In the genomic region with DNA sequence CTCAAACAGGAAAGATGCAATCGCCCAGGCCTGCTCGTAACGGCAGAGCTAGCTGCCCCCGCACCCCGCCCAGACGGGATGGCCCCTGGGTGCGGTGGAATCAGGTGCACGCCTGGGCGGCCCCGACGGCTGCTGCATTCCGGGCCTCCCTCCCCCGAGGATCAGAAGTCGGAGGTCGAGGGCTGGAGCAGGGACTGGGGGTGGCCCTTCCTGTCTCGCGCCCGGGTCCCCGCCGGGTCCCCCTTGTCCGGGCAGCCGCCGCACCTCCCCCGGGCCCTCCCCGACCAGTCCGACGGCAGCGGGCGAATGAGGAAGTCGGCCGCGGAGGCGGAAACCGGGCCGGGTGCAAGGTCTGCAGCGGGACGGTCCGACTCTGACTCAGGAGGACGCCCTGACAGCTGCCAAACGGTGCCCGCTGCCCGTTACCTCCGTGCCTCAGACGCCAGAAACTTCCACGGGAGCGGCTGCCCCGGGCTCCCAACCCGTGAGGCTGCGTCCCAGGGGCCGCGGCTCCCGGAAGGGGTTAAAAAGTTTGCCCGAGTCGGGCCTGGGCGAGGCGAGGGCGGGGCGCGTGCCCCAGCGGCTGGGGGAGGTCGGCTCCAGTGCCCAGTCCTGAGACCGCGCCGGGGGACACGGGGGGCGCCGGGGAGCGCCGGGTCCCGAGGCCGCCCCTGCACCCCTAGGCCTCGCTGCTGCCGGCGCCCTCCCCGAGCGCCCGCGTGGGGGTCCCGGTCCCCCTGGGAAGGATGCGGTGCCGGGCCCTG, we compare ENCODE assay signal across 8 cellular contexts. TPM values are rescaled to one million over a fixed set of nuclear protein-coding genes. Genes with fewer than 3 reads are reported as not detected.
DNase-seq lines count a peak whose midpoint lies in the region; ATAC-seq and TF ChIP-seq lines count a peak whose summit lies in the region.

No MANE protein-coding gene starts in this region.

- H3K4me1 ChIP-seq in heart left ventricle: peaks cover 5 to 71% (median 38%) of the 10 kb centered on the region in 12 donors

- H3K36me3 Mint-ChIP-seq in activated naive CD4-positive, alpha-beta T cell treated with anti-CD3 and anti-CD28 coated beads, Interleukin-2, amount 10 ng/mL, durations not matched to agents 7 days and 5 days: peaks cover 32% of the 10 kb centered on the region
- peaks cover 3% of the 10 kb centered on the region for H3K36me3 Mint-ChIP-seq in progenitor cell of endocrine pancreas (ENCODE audit: insufficient read depth)

- WGBS in heart left ventricle, 4 donors: 0 to 2% (median 1%) methylated on average over 15 to 81 of the region's 81 CpGs

- H3K27me3 ChIP-seq in MG63 (no peaks in the 10 kb centered on the region), heart left ventricle (no peaks in the 10 kb centered on the region)

- peak overlapping the region; percentile 94 for H3K27ac Mint-ChIP-seq in activated naive CD4-positive, alpha-beta T cell treated with anti-CD3 and anti-CD28 coated beads, Interleukin-2, amount 10 ng/mL, durations not matched to agents 7 days and 5 days
- H3K27ac Mint-ChIP-seq in progenitor cell of endocrine pancreas: peak overlapping the region; percentile 99

- H3K36me3 ChIP-seq in MG63 (peaks cover 49% of the 10 kb centered on the region), heart left ventricle (peaks cover 0 to 35% (median 14%) of the 10 kb centered on the region in 9 donors)

- ATAC-seq in GM21526 (IDR thresholded peaks at IDR 0.05; ENCODE audit: low FRiP score, unreplicated experiment): peak; percentile 21
- ATAC-seq in heart left ventricle: peak in 2 of 4 donors; percentile 8 to 9
- ATAC-seq in HG03095 (IDR thresholded peaks at IDR 0.05; ENCODE audit: unreplicated experiment): no peak

- TF ChIP-seq POLR2A in heart left ventricle (IDR thresholded peaks at IDR 0.05): no peak

- H3K4me1 Mint-ChIP-seq in activated naive CD4-positive, alpha-beta T cell treated with anti-CD3 and anti-CD28 coated beads, Interleukin-2, amount 10 ng/mL, durations not matched to agents 7 days and 5 days: peaks cover 61% of the 10 kb centered on the region
- H3K4me1 Mint-ChIP-seq in progenitor cell of endocrine pancreas (ENCODE audit: low read depth): peaks cover 28% of the 10 kb centered on the region

- TF ChIP-seq CTCF in heart left ventricle (IDR thresholded peaks at IDR 0.05) (no peak), progenitor cell of endocrine pancreas (IDR thresholded peaks at IDR 0.05; ENCODE audit: unreplicated experiment) (peak; percentile 6)

- H3K4me3 Mint-ChIP-seq in activated naive CD4-positive, alpha-beta T cell treated with anti-CD3 and anti-CD28 coated beads, Interleukin-2, amount 10 ng/mL, durations not matched to agents 7 days and 5 days: peak overlapping the region; percentile 74
- H3K4me3 Mint-ChIP-seq in progenitor cell of endocrine pancreas (ENCODE audit: low read depth): peak overlapping the region; percentile 90

- CTCF ChIA-PET in activated naive CD4-positive, alpha-beta T cell treated with anti-CD3 and anti-CD28 coated beads, Interleukin-2, amount 10 ng/mL, durations not matched to agents 7 days and 5 days (lab: Charles Lee): interaction anchor here (0.6 to 2.4 kb wide), 4 partner anchors 10 to 860 kb away, joined by 3 to 11 read pairs (median 5); no protein-coding TSS in a partner anchor

- no peaks in the 10 kb centered on the region for H3K27me3 Mint-ChIP-seq in activated naive CD4-positive, alpha-beta T cell treated with anti-CD3 and anti-CD28 coated beads, Interleukin-2, amount 10 ng/mL, durations not matched to agents 7 days and 5 days
- no peaks in the 10 kb centered on the region for H3K27me3 Mint-ChIP-seq in progenitor cell of endocrine pancreas

- H3K4me3 ChIP-seq in MG63 (peak overlapping the region; percentile 90), heart left ventricle (peak overlapping the region; percentile 72 to 99 (median 96))

- H3K9me3 ChIP-seq in MG63 (no peaks in the 10 kb centered on the region), heart left ventricle (no peaks in the 10 kb centered on the region)

- DNase-seq in D341Med (ENCODE audit: low spot score) (peak; percentile 67), MG63 (peak; percentile 51), heart left ventricle (peak; percentile 78 to 92 (median 80)), progenitor cell of endocrine pancreas (ENCODE audit: low spot score, unreplicated experiment) (no peak)
- peak; percentile 76 for DNase-seq in activated naive CD4-positive, alpha-beta T cell treated with anti-CD3 and anti-CD28 coated beads, Interleukin-2, amount 10 ng/mL, durations not matched to agents 7 days and 5 days
- DNase-seq in effector CD8-positive, alpha-beta T cell (lab: John Stamatoyannopoulos, UW): no peak

- peak overlapping the region; percentile 95 to 99 (median 98) for H3K27ac ChIP-seq in heart left ventricle

- intact Hi-C loops in heart left ventricle (cut with DNase I): loop anchor here (2.0 to 10.0 kb wide), 14 partner anchors 14 to 80 kb away; no protein-coding TSS in a partner anchor

- H3K9me3 Mint-ChIP-seq in activated naive CD4-positive, alpha-beta T cell treated with anti-CD3 and anti-CD28 coated beads, Interleukin-2, amount 10 ng/mL, durations not matched to agents 7 days and 5 days: no peaks in the 10 kb centered on the region
- H3K9me3 Mint-ChIP-seq in progenitor cell of endocrine pancreas (ENCODE audit: low read depth): no peaks in the 10 kb centered on the region

RNA-seq across cellular contexts. Expression of a gene that starts 0.7 kb away (rescaled TPM):
- 323 and 380 TPM in 2 replicates for total RNA-seq in MG63 (2014; rRNA removed; shearing (Covaris generic); ENCODE audit: low replicate concordance)
- 100 to 1,000 TPM; 126 to 482 (median 238) TPM for total RNA-seq in heart left ventricle
- 100 to 1,000 TPM; 109 to 407 TPM for polyA plus RNA-seq in heart left ventricle
- 299 and 306 TPM in 2 replicates for total RNA-seq in progenitor cell of endocrine pancreas

Comparison
In these comparisons a context has a peak if more than half of its experiments do, and no peak if none do; other contexts are left out.
1. DNase-seq: peak in D341Med (single experiment), MG63 (single experiment), activated naive CD4-positive, alpha-beta T cell treated with anti-CD3 and anti-CD28 coated beads, Interleukin-2, amount 10 ng/mL, durations not matched to agents 7 days and 5 days (single experiment) and heart left ventricle (5 of 5); none in progenitor cell of endocrine pancreas (single experiment) and effector CD8-positive, alpha-beta T cell (single experiment).